Comparison of ENCODE assay signal across 8 cellular contexts in the genomic region with DNA sequence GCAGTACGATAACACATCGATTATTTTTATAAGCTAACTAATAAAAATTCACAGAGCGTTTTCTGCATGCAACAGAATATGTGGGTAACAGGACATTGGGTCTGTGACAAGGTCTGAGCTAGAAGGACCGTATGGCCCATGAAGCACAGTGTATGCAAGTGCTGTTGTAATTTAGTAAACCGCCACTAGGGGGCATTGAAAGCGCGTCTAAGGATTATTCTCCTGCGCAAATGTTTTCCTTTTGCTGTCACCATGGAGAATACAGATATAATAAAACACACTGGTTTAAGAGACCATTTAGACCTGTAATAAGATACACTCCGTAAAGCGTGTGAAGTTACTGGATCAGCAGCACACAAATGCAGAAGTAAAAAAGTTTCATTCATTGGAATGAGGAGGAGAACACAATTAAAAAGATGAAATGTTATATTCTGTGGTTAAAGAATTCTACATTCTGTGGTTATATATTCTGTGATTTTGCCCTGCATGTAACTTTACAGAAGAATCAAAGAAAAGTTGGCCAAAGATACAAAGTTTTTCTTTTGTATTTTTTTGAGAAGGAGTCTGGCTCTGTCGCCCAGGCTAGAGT.
DNase-seq lines count a peak whose midpoint lies in the region; ATAC-seq, FAIRE-seq and TF ChIP-seq lines count a peak whose summit lies in the region.

No MANE protein-coding gene starts in this region.

- H3K4me3 ChIP-seq in choroid plexus epithelial cell (ENCODE audit: low read depth, low read length) = no peak overlapping the region
- no peak overlapping the region for H3K4me3 ChIP-seq in HepG2 (replicated peaks in 1 of 3; ENCODE audit: insufficient read depth in 1 of 3, low read depth in 2 of 3, low read length in 3 of 3)

- H3K27me3 ChIP-seq in HepG2 (ENCODE audit: control insufficient read depth in 1 of 2, insufficient read depth in 2 of 2, low read length in 2 of 2) = no peaks in the 10 kb centered on the region

- H2AFZ ChIP-seq in HepG2 (ENCODE audit: low read length) = no peak overlapping the region

- TF ChIP-seq EP300 in HepG2 (IDR thresholded peaks at IDR 0.05; ENCODE audit: low read depth in 2 of 2, low read length in 2 of 2) = no peak
- TF ChIP-seq EP300 in HepG2 (CRISPR knock-in tag; IDR thresholded peaks at IDR 0.05; ENCODE audit: borderline replicate concordance) = no peak

- no peak overlapping the region for H3K4me2 ChIP-seq in HepG2 (ENCODE audit: low read depth, low read length)

- CTCF ChIA-PET in HepG2 (lab: Yijun Ruan, JAX; ENCODE audit: low intra/inter-chr PET ratio, low total read pairs) = interaction anchor here (0.7 to 1.7 kb wide), 2 partner anchors 411 to 415 kb away, joined by 3 to 12 read pairs; no protein-coding TSS in a partner anchor

- no peaks in the 10 kb centered on the region; the same call in 1 of the 2 replicates for H4K20me1 ChIP-seq in HepG2 (ENCODE audit: insufficient read depth, low read length)

- intact Hi-C loops in HepG2 (cut with micrococcal nuclease; ENCODE audit: unreplicated experiment) = loop anchor here (1.0 kb wide), 2 partner anchors 13 to 415 kb away; no protein-coding TSS in a partner anchor

- peak; percentile 72 for DNase-seq in ELF-1 (ENCODE audit: low read depth, low spot score)
- DNase-seq in NCI-H2107 (lab: John Stamatoyannopoulos, UW) = peak; percentile 74
- peak; percentile 86 for DNase-seq in choroid plexus epithelial cell (ENCODE audit: low read depth)
- peak; percentile 70 for DNase-seq in HepG2 (ENCODE audit: low spot score)
- peak; percentile 19 to 41 (median 26) for DNase-seq in stimulated activated CD4-positive, alpha-beta T cell treated with anti-CD3 and anti-CD28 coated beads, TNF-alpha, amount 100 ng/mL, for 48 hours (ENCODE audit: low read depth in 3 of 3)

- WGBS in HepG2 (ENCODE audit: low lambda C conversion rate) = 39% methylated on average over 11 of the region's 11 CpGs

- TF ChIP-seq POLR2A in HepG2 (IDR thresholded peaks at IDR 0.05; ENCODE audit: insufficient read depth in 1 of 2, low read depth in 2 of 2, low read length in 2 of 2) = no peak

- no peaks in the 10 kb centered on the region for H3K9me3 ChIP-seq in HepG2 (ENCODE audit: low read length)

- H3K4me1 ChIP-seq in HepG2 (ENCODE audit: insufficient read depth, low read length) = peaks cover 18% of the 10 kb centered on the region

- BruUV-seq in HepG2 (replicated peaks; lab: Mats Ljungman, UMichigan) = no TSS peak

- in situ Hi-C loops in HepG2 (cut with HindIII; ENCODE audit: extremely low pct_ligation_motif_present, low pct_unique_long_range_greater_than_20kb) = no loop called here

- FAIRE-seq in TTC549 (lab: Jason Lieb, UNC) = peak; percentile 92
- FAIRE-seq in HepG2 (lab: Jason Lieb, UNC) = peak; percentile 79

- H3K79me2 ChIP-seq in HepG2 (ENCODE audit: insufficient read depth, low read length) = no peaks in the 10 kb centered on the region

- H3K27ac ChIP-seq in HepG2 (ENCODE audit: extremely low read length, insufficient read depth, low read length) = peak overlapping the region; percentile 9

- POLR2A ChIA-PET in HepG2 (lab: Yijun Ruan, JAX) = no interaction called here

- H3K9ac ChIP-seq in HepG2 (ENCODE audit: insufficient read depth, low read depth, low read length) = no peak overlapping the region

- H3K36me3 ChIP-seq in HepG2 (replicated peaks in 1 of 2; ENCODE audit: control insufficient read depth in 1 of 2, insufficient read depth in 2 of 2, low read length in 2 of 2) = peaks cover 8% of the 10 kb centered on the region in 2 experiments

- ATAC-seq in HG02678 (IDR thresholded peaks at IDR 0.05; ENCODE audit: unreplicated experiment) (peak; percentile 74), HepG2 (peak; percentile 93), HG03469 (IDR thresholded peaks at IDR 0.05; ENCODE audit: unreplicated experiment) (no peak)

- peak; percentile 60 for TF ChIP-seq RAD21 in HepG2 (CRISPR knock-in tag; IDR thresholded peaks at IDR 0.05)

- peak; percentile 81 for TF ChIP-seq CTCF in choroid plexus epithelial cell (conservative IDR thresholded peaks at IDR 0.05; ENCODE audit: low read depth, low read length)
- peak; percentile 85 for TF ChIP-seq CTCF in HepG2 (CRISPR knock-in tag; IDR thresholded peaks at IDR 0.05)

TF ChIP-seq in HepG2, 621 proteins besides CTCF, POLR2A, EP300 and RAD21 (continues in another document):
- TF ChIP-seq KDM5A (IDR thresholded peaks at IDR 0.05; ENCODE audit: borderline replicate concordance, low read length) (no peak), SMC3 (IDR thresholded peaks at IDR 0.05; ENCODE audit: low read length) (peak; percentile 58), ZBTB7B (CRISPR knock-in tag; IDR thresholded peaks at IDR 0.05) (no peak), ARID3A (IDR thresholded peaks at IDR 0.05; ENCODE audit: low read depth, low read length) (peak; percentile 34; the same call in 1 of the 2 replicates), TBP (CRISPR knock-in tag; IDR thresholded peaks at IDR 0.05) (no peak), HOXA3 (CRISPR knock-in tag; IDR thresholded peaks at IDR 0.05) (no peak), XRCC5 (optimal IDR thresholded peaks at IDR 0.05; ENCODE audit: low read length) (peak; percentile 54), ASH2L (IDR thresholded peaks at IDR 0.05; ENCODE audit: insufficient read length, low read depth, low read length) (peak; percentile 25), FOXO4 (CRISPR knock-in tag; conservative IDR thresholded peaks at IDR 0.05) (no peak), STAG1 (CRISPR knock-in tag; IDR thresholded peaks at IDR 0.05) (peak; percentile 79), GATAD2A (CRISPR knock-in tag; IDR thresholded peaks at IDR 0.05) (peak; percentile 39; the same call in 1 of the 2 replicates), NKX3-1 (CRISPR knock-in tag; IDR thresholded peaks at IDR 0.05) (no peak), RCOR2 (CRISPR knock-in tag; IDR thresholded peaks at IDR 0.05) (no peak), XBP1 (CRISPR knock-in tag; IDR thresholded peaks at IDR 0.05) (no peak), MZF1 (CRISPR knock-in tag; IDR thresholded peaks at IDR 0.05; ENCODE audit: borderline replicate concordance) (no peak), YEATS4 (CRISPR knock-in tag; IDR thresholded peaks at IDR 0.05; ENCODE audit: borderline replicate concordance) (no peak), MIXL1 (CRISPR knock-in tag; IDR thresholded peaks at IDR 0.05) (0 out of 2 replicates have a peak, but pooled peaks have one; percentile 27), ZNF580 (CRISPR knock-in tag; IDR thresholded peaks at IDR 0.05; ENCODE audit: borderline replicate concordance, low read depth) (no peak), FOXK1 (CRISPR knock-in tag; IDR thresholded peaks at IDR 0.05; ENCODE audit: borderline replicate concordance, low read depth) (peak; percentile 55; the same call in 1 of the 2 replicates), NR2C2 (CRISPR knock-in tag; IDR thresholded peaks at IDR 0.05; ENCODE audit: borderline replicate concordance) (no peak), TEAD3 (CRISPR knock-in tag; optimal IDR thresholded peaks at IDR 0.05; ENCODE audit: borderline replicate concordance) (peak; percentile 56), ZSCAN12 (CRISPR knock-in tag; IDR thresholded peaks at IDR 0.05) (no peak), SYNCRIP (IDR thresholded peaks at IDR 0.05; ENCODE audit: insufficient read depth, low read depth, low read length) (no peak), ZNF343 (CRISPR knock-in tag; IDR thresholded peaks at IDR 0.05) (no peak), RFX1 (IDR thresholded peaks at IDR 0.05) (peak; percentile 40; the same call in 1 of the 2 replicates), MXI1 (IDR thresholded peaks at IDR 0.05; ENCODE audit: borderline replicate concordance, low read depth, low read length) (no peak)
- TF ChIP-seq, protein P1, sequence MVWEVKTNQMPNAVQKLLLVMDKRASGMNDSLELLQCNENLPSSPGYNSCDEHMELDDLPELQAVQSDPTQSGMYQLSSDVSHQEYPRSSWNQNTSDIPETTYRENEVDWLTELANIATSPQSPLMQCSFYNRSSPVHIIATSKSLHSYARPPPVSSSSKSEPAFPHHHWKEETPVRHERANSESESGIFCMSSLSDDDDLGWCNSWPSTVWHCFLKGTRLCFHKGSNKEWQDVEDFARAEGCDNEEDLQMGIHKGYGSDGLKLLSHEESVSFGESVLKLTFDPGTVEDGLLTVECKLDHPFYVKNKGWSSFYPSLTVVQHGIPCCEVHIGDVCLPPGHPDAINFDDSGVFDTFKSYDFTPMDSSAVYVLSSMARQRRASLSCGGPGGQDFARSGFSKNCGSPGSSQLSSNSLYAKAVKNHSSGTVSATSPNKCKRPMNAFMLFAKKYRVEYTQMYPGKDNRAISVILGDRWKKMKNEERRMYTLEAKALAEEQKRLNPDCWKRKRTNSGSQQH (CRISPR knock-in tag; IDR thresholded peaks at IDR 0.05; ENCODE audit: low read depth) = no peak

Comparison
In these comparisons a context has a peak if more than half of its experiments do, and no peak if none do; other contexts are left out.
1. DNase-seq: peak in every context shown above with its lines; median percentile 86 in choroid plexus epithelial cell; 74 in NCI-H2107; 72 in ELF-1; 70 in HepG2; 26 in stimulated activated CD4-positive, alpha-beta T cell treated with anti-CD3 and anti-CD28 coated beads, TNF-alpha, amount 100 ng/mL, for 48 hours.